Comparison of ENCODE assay signal across 23 cellular contexts in genomic region chr22:28269277-28269676, GRCh38.
"Had no signal": no experiment of that assay in that cellular context is flagged by ENCODE, and none has a peak within 500 bp of the region (broad histone marks: within the 10 kb centered on the region; RNA-seq: fewer than 3 reads in every experiment).

No MANE protein-coding gene starts in this region.

- H3K36me3 ChIP-seq: esophagus squamous epithelium, neutrophil, right lobe of liver, upper lobe of left lung, vagina had no signal

- H3K79me2 ChIP-seq: hepatocyte had no signal

- H3K4me2 ChIP-seq: hepatocyte had no signal

- ATAC-seq: activated CD4-positive, CD25-positive, alpha-beta regulatory T cell treated with anti-CD3 and anti-CD28 coated beads, Interleukin-2, amount 50 U/mL, for 24 hours; right lobe of liver had no signal

- DNase-seq: activated CD4-positive, alpha-beta T cell treated with anti-CD3 and anti-CD28 coated beads for 48 hours; activated CD4-positive, alpha-beta T cell treated with anti-CD3 and anti-CD28 coated beads, Interleukin-2, amount 50 U/mL, for 48 hours; activated CD8-positive, alpha-beta memory T cell treated with anti-CD3 and anti-CD28 coated beads for 24 hours; activated effector memory CD4-positive, alpha-beta T cell treated with Interleukin-2 at 50 U/mL for 16 hours; activated naive CD4-positive, alpha-beta T cell treated with anti-CD3 and anti-CD28 coated beads for 36 hours; activated naive CD8-positive, alpha-beta T cell treated with anti-CD3 and anti-CD28 coated beads for 36 hours; central memory CD4-positive, alpha-beta T cell; esophagus squamous epithelium; foreskin melanocyte; left cardiac atrium; naive B cell; nephron progenitor cell; right lobe of liver; stimulated activated CD4-positive, alpha-beta T cell treated with anti-CD3 and anti-CD28 coated beads, Interleukin-2, amount 100 ng/mL, for 48 hours; stimulated activated naive CD4-positive, alpha-beta T cell treated with Interleukin-2 at 50 U/mL for 16 hours; T-helper 1 cell; upper lobe of left lung had no signal

- H3K9me3 ChIP-seq: esophagus squamous epithelium, neutrophil, right lobe of liver, upper lobe of left lung, vagina had no signal

- H2AFZ ChIP-seq: hepatocyte had no signal

- H3K4me3 ChIP-seq: esophagus squamous epithelium, hepatocyte, right lobe of liver, upper lobe of left lung, vagina had no signal

- H3K27ac ChIP-seq: epithelial cell of prostate, esophagus squamous epithelium, hepatocyte, neutrophil, right lobe of liver, upper lobe of left lung, vagina, VCaP had no signal

- H3K4me1 ChIP-seq: right lobe of liver had no signal

- H3K27me3 ChIP-seq: esophagus squamous epithelium, hepatocyte, neutrophil, right lobe of liver, upper lobe of left lung, vagina had no signal
